1 cellular context compared by ENCODE assay signal in the genomic region with DNA sequence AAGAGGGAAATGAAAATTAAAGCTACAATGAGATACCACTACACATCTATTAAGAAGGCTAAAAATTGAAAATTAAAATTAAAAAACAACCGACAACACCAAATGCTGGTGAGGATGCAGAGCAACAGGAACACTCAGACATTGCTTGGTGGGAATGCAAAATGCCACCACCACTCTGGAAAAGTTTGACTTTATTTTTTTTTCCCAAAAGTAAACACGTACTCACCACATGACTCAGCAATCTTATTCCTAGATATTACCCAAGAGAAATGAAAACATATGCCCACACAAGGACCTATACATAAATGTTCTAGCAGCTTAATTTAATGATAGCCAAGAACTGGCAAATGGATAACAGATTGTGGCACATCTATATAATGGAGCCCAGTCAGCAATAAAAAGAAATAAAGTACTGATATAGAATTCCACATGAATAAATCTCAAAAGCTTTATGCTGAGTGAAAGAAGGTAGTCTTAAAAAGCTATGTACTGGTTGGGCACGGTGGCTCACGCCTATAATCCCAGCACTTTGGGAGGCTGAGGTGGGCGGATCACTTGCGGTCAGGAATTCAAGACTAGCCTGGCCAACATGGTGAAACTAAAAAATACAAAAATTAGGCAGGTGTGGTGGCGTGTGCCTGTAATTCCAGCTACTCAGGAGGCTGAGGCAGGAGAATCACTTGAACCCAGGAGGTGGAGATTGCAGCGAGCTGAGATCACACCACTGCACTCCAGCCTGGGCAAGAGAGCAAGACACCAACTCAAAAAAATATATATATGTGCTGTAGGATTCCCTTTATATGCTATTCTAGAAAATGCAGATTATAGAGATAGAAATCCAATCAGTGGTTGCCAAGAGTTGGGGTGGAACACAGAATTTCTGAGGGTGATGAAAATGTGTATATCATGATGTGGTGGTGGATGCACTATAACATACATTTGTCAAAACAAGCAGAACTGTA.
TF ChIP-seq lines count a peak whose summit lies in the region.

No MANE protein-coding gene starts in this region.

TF ChIP-seq in HepG2, 621 proteins besides CTCF, POLR2A, EP300 and RAD21 (continued from another document and continues in another):
- TF ChIP-seq EEA1 (CRISPR knock-in tag; IDR thresholded peaks at IDR 0.05; ENCODE audit: borderline replicate concordance) = no peak
- TF ChIP-seq, protein P1, sequence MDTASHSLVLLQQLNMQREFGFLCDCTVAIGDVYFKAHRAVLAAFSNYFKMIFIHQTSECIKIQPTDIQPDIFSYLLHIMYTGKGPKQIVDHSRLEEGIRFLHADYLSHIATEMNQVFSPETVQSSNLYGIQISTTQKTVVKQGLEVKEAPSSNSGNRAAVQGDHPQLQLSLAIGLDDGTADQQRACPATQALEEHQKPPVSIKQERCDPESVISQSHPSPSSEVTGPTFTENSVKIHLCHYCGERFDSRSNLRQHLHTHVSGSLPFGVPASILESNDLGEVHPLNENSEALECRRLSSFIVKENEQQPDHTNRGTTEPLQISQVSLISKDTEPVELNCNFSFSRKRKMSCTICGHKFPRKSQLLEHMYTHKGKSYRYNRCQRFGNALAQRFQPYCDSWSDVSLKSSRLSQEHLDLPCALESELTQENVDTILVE (CRISPR knock-in tag; IDR thresholded peaks at IDR 0.05) = 0 out of 2 replicates have a peak, but pooled peaks have one; percentile 53
- TF ChIP-seq FOSL2 (CRISPR knock-in tag; IDR thresholded peaks at IDR 0.05) = peak; percentile 82
- no peak for TF ChIP-seq NR2C2 (CRISPR knock-in tag; IDR thresholded peaks at IDR 0.05; ENCODE audit: borderline replicate concordance)
- no peak for TF ChIP-seq SRSF4 (IDR thresholded peaks at IDR 0.05; ENCODE audit: low read depth, low read length, poor library complexity, severe bottlenecking)
- no peak for TF ChIP-seq FIP1L1 (IDR thresholded peaks at IDR 0.05; ENCODE audit: borderline replicate concordance, insufficient read depth, low read depth, low read length)
- TF ChIP-seq MBD4 (IDR thresholded peaks at IDR 0.05; ENCODE audit: borderline replicate concordance, low read length) = no peak
- TF ChIP-seq MZF1 (CRISPR knock-in tag; IDR thresholded peaks at IDR 0.05; ENCODE audit: borderline replicate concordance) = no peak
- 0 out of 2 replicates have a peak, but pooled peaks have one; percentile 35 for TF ChIP-seq ERF (CRISPR knock-in tag; IDR thresholded peaks at IDR 0.05)
- no peak for TF ChIP-seq CC2D1A (CRISPR knock-in tag; IDR thresholded peaks at IDR 0.05)
- peak; percentile 78; the same call in 1 of the 2 replicates for TF ChIP-seq HMG20A (CRISPR knock-in tag; IDR thresholded peaks at IDR 0.05; ENCODE audit: borderline replicate concordance)
- peak; percentile 76; the same call in 1 of the 2 replicates for TF ChIP-seq FOXJ3 (CRISPR knock-in tag; IDR thresholded peaks at IDR 0.05; ENCODE audit: borderline replicate concordance)
- TF ChIP-seq, protein P2, sequence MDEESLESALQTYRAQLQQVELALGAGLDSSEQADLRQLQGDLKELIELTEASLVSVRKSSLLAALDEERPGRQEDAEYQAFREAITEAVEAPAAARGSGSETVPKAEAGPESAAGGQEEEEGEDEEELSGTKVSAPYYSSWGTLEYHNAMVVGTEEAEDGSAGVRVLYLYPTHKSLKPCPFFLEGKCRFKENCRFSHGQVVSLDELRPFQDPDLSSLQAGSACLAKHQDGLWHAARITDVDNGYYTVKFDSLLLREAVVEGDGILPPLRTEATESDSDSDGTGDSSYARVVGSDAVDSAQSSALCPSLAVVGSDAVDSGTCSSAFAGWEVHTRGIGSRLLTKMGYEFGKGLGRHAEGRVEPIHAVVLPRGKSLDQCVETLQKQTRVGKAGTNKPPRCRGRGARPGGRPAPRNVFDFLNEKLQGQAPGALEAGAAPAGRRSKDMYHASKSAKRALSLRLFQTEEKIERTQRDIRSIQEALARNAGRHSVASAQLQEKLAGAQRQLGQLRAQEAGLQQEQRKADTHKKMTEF (CRISPR knock-in tag; IDR thresholded peaks at IDR 0.05) = peak; percentile 75
- no peak for TF ChIP-seq REXO4 (CRISPR knock-in tag; IDR thresholded peaks at IDR 0.05; ENCODE audit: borderline replicate concordance)
- no peak for TF ChIP-seq SETDB1 (CRISPR knock-in tag; IDR thresholded peaks at IDR 0.05; ENCODE audit: borderline replicate concordance)
- 0 out of 2 replicates have a peak, but pooled peaks have one; percentile 26 for TF ChIP-seq SP5 (CRISPR knock-in tag; IDR thresholded peaks at IDR 0.05; ENCODE audit: borderline replicate concordance, low read depth)
- TF ChIP-seq, protein P3, sequence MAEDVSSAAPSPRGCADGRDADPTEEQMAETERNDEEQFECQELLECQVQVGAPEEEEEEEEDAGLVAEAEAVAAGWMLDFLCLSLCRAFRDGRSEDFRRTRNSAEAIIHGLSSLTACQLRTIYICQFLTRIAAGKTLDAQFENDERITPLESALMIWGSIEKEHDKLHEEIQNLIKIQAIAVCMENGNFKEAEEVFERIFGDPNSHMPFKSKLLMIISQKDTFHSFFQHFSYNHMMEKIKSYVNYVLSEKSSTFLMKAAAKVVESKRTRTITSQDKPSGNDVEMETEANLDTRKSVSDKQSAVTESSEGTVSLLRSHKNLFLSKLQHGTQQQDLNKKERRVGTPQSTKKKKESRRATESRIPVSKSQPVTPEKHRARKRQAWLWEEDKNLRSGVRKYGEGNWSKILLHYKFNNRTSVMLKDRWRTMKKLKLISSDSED (CRISPR knock-in tag; IDR thresholded peaks at IDR 0.05) = no peak
- peak; percentile 100 for TF ChIP-seq NFE2L2 (IDR thresholded peaks at IDR 0.05; ENCODE audit: low read length)
- TF ChIP-seq, protein P4, sequence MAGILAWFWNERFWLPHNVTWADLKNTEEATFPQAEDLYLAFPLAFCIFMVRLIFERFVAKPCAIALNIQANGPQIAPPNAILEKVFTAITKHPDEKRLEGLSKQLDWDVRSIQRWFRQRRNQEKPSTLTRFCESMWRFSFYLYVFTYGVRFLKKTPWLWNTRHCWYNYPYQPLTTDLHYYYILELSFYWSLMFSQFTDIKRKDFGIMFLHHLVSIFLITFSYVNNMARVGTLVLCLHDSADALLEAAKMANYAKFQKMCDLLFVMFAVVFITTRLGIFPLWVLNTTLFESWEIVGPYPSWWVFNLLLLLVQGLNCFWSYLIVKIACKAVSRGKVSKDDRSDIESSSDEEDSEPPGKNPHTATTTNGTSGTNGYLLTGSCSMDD (CRISPR knock-in tag; IDR thresholded peaks at IDR 0.05) = no peak
- TF ChIP-seq MED1 (CRISPR knock-in tag; IDR thresholded peaks at IDR 0.05) = peak; percentile 64
- 0 out of 2 replicates have a peak, but pooled peaks have one; percentile 66 for TF ChIP-seq RCOR2 (CRISPR knock-in tag; IDR thresholded peaks at IDR 0.05)
- no peak for TF ChIP-seq NONO (IDR thresholded peaks at IDR 0.05)
- TF ChIP-seq NONO (CRISPR knock-in tag; conservative IDR thresholded peaks at IDR 0.05) = 0 out of 2 replicates have a peak, but pooled peaks have one; percentile 4
- TF ChIP-seq BCL6 (CRISPR knock-in tag; IDR thresholded peaks at IDR 0.05) = peak; percentile 75
- no peak for TF ChIP-seq ZNF747 (CRISPR knock-in tag; IDR thresholded peaks at IDR 0.05; ENCODE audit: borderline replicate concordance)
- TF ChIP-seq ZFP62 (CRISPR knock-in tag; IDR thresholded peaks at IDR 0.05) = no peak
- no peak for TF ChIP-seq ZNF589 (CRISPR knock-in tag; conservative IDR thresholded peaks at IDR 0.05)
- peak; percentile 59; the same call in 1 of the 2 replicates for TF ChIP-seq ZKSCAN8 (CRISPR knock-in tag; IDR thresholded peaks at IDR 0.05; ENCODE audit: borderline replicate concordance)
- TF ChIP-seq, protein P5, sequence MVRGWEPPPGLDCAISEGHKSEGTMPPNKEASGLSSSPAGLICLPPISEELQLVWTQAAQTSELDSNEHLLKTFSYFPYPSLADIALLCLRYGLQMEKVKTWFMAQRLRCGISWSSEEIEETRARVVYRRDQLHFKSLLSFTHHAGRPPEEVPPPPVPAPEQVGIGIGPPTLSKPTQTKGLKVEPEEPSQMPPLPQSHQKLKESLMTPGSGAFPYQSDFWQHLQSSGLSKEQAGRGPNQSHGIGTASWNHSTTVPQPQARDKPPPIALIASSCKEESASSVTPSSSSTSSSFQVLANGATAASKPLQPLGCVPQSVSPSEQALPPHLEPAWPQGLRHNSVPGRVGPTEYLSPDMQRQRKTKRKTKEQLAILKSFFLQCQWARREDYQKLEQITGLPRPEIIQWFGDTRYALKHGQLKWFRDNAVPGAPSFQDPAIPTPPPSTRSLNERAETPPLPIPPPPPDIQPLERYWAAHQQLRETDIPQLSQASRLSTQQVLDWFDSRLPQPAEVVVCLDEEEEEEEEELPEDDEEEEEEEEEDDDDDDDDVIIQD (CRISPR knock-in tag; IDR thresholded peaks at IDR 0.05; ENCODE audit: low read depth) = peak; percentile 54
- TF ChIP-seq ZNF7 (CRISPR knock-in tag; IDR thresholded peaks at IDR 0.05) = peak; percentile 96
- no peak for TF ChIP-seq HOXA5 (CRISPR knock-in tag; IDR thresholded peaks at IDR 0.05)
- peak; percentile 76 for TF ChIP-seq CEBPG (CRISPR knock-in tag; IDR thresholded peaks at IDR 0.05)
- TF ChIP-seq ISL2 (CRISPR knock-in tag; IDR thresholded peaks at IDR 0.05) = peak; percentile 68
- peak; percentile 76 for TF ChIP-seq RXRB (CRISPR knock-in tag; IDR thresholded peaks at IDR 0.05; ENCODE audit: borderline replicate concordance)
- TF ChIP-seq GTF3A (CRISPR knock-in tag; conservative IDR thresholded peaks at IDR 0.05) = no peak
- peak; percentile 44; the same call in 1 of the 2 replicates for TF ChIP-seq CREM (IDR thresholded peaks at IDR 0.05)
- no peak for TF ChIP-seq CREM (CRISPR knock-in tag; IDR thresholded peaks at IDR 0.05)
- no peak for TF ChIP-seq SMYD3 (CRISPR knock-in tag; IDR thresholded peaks at IDR 0.05)
- TF ChIP-seq ZNF121 (CRISPR knock-in tag; IDR thresholded peaks at IDR 0.05) = peak; percentile 88
- TF ChIP-seq PPARG (CRISPR knock-in tag; conservative IDR thresholded peaks at IDR 0.05) = peak; percentile 66
- no peak for TF ChIP-seq MEIS1 (CRISPR knock-in tag; IDR thresholded peaks at IDR 0.05; ENCODE audit: borderline replicate concordance)
- TF ChIP-seq FOXP1 (IDR thresholded peaks at IDR 0.05) = no peak
- TF ChIP-seq FOXP1 (CRISPR knock-in tag; IDR thresholded peaks at IDR 0.05) = peak; percentile 41; the same call in 1 of the 2 replicates
- 0 out of 2 replicates have a peak, but pooled peaks have one; percentile 3 for TF ChIP-seq ZSCAN25 (CRISPR knock-in tag; IDR thresholded peaks at IDR 0.05)
- TF ChIP-seq, protein P6, sequence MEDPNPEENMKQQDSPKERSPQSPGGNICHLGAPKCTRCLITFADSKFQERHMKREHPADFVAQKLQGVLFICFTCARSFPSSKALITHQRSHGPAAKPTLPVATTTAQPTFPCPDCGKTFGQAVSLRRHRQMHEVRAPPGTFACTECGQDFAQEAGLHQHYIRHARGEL (CRISPR knock-in tag; IDR thresholded peaks at IDR 0.05) = no peak
- TF ChIP-seq, protein P7, sequence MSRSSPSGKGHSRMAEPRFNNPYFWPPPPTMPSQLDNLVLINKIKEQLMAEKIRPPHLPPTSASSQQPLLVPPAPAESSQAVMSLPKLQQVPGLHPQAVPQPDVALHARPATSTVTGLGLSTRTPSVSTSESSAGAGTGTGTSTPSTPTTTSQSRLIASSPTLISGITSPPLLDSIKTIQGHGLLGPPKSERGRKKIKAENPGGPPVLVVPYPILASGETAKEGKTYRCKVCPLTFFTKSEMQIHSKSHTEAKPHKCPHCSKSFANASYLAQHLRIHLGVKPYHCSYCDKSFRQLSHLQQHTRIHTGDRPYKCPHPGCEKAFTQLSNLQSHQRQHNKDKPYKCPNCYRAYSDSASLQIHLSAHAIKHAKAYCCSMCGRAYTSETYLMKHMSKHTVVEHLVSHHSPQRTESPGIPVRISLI (CRISPR knock-in tag; IDR thresholded peaks at IDR 0.05; ENCODE audit: borderline replicate concordance) = peak; percentile 97
- no peak for TF ChIP-seq ZNF670 (CRISPR knock-in tag; IDR thresholded peaks at IDR 0.05; ENCODE audit: borderline replicate concordance)
- TF ChIP-seq, protein P8, sequence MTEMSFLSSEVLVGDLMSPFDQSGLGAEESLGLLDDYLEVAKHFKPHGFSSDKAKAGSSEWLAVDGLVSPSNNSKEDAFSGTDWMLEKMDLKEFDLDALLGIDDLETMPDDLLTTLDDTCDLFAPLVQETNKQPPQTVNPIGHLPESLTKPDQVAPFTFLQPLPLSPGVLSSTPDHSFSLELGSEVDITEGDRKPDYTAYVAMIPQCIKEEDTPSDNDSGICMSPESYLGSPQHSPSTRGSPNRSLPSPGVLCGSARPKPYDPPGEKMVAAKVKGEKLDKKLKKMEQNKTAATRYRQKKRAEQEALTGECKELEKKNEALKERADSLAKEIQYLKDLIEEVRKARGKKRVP (CRISPR knock-in tag; IDR thresholded peaks at IDR 0.05) = peak in 1 of 2 experiments; percentile 31; a peak in 1 of 4 replicates
- TF ChIP-seq, protein P9, sequence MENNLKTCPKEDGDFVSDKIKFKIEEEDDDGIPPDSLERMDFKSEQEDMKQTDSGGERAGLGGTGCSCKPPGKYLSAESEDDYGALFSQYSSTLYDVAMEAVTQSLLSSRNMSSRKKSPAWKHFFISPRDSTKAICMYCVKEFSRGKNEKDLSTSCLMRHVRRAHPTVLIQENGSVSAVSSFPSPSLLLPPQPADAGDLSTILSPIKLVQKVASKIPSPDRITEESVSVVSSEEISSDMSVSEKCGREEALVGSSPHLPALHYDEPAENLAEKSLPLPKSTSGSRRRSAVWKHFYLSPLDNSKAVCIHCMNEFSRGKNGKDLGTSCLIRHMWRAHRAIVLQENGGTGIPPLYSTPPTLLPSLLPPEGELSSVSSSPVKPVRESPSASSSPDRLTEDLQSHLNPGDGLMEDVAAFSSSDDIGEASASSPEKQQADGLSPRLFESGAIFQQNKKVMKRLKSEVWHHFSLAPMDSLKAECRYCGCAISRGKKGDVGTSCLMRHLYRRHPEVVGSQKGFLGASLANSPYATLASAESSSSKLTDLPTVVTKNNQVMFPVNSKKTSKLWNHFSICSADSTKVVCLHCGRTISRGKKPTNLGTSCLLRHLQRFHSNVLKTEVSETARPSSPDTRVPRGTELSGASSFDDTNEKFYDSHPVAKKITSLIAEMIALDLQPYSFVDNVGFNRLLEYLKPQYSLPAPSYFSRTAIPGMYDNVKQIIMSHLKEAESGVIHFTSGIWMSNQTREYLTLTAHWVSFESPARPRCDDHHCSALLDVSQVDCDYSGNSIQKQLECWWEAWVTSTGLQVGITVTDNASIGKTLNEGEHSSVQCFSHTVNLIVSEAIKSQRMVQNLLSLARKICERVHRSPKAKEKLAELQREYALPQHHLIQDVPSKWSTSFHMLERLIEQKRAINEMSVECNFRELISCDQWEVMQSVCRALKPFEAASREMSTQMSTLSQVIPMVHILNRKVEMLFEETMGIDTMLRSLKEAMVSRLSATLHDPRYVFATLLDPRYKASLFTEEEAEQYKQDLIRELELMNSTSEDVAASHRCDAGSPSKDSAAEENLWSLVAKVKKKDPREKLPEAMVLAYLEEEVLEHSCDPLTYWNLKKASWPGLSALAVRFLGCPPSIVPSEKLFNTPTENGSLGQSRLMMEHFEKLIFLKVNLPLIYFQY (CRISPR knock-in tag; IDR thresholded peaks at IDR 0.05; ENCODE audit: borderline replicate concordance) = peak; percentile 73; the same call in 1 of the 2 replicates
- no peak for TF ChIP-seq MYC (CRISPR knock-in tag; IDR thresholded peaks at IDR 0.05; ENCODE audit: borderline replicate concordance)
- no peak for TF ChIP-seq STAT5B (CRISPR knock-in tag; IDR thresholded peaks at IDR 0.05)
- TF ChIP-seq XRCC5 (optimal IDR thresholded peaks at IDR 0.05; ENCODE audit: low read length) = no peak
- peak; percentile 52; the same call in 1 of the 2 replicates for TF ChIP-seq ZNF792 (CRISPR knock-in tag; IDR thresholded peaks at IDR 0.05)
- no peak for TF ChIP-seq ZBTB21 (CRISPR knock-in tag; IDR thresholded peaks at IDR 0.05)
- TF ChIP-seq TCF7L2 (IDR thresholded peaks at IDR 0.05; ENCODE audit: low read depth, low read length) = no peak
- TF ChIP-seq NR3C1 (CRISPR knock-in tag; IDR thresholded peaks at IDR 0.05) = no peak
- TF ChIP-seq HDAC2 (CRISPR knock-in tag; IDR thresholded peaks at IDR 0.05) = peak; percentile 54
- TF ChIP-seq ZNF768 (CRISPR knock-in tag; IDR thresholded peaks at IDR 0.05) = no peak
